2 cellular contexts compared by ENCODE assay signal in genomic region chr16:46686815-46687473, GRCh38.
TF ChIP-seq lines count a peak whose summit lies in the region.

No MANE protein-coding gene starts in this region.

TF ChIP-seq in GM23338, 12 proteins besides CTCF, POLR2A, EP300 and RAD21:
- no peak for TF ChIP-seq CREB1 (CRISPR knock-in tag; IDR thresholded peaks at IDR 0.05; ENCODE audit: low read depth)
- TF ChIP-seq NANOG (IDR thresholded peaks at IDR 0.05; ENCODE audit: borderline replicate concordance) = no peak
- TF ChIP-seq EZH2 (IDR thresholded peaks at IDR 0.05; ENCODE audit: low read depth, unreplicated experiment) = no peak
- no peak for TF ChIP-seq POLR2AphosphoS5 (IDR thresholded peaks at IDR 0.05; ENCODE audit: low read depth)
- TF ChIP-seq ETS1 (IDR thresholded peaks at IDR 0.05) = no peak
- no peak for TF ChIP-seq REST (IDR thresholded peaks at IDR 0.05; ENCODE audit: unreplicated experiment)
- no peak for TF ChIP-seq EZH2phosphoT487 (IDR thresholded peaks at IDR 0.05; ENCODE audit: unreplicated experiment)
- TF ChIP-seq ZNF114 (CRISPR knock-in tag; IDR thresholded peaks at IDR 0.05) = no peak
- no peak for TF ChIP-seq ZNF462 (CRISPR knock-in tag; IDR thresholded peaks at IDR 0.05)
- TF ChIP-seq STAT1 (IDR thresholded peaks at IDR 0.05; ENCODE audit: unreplicated experiment) = no peak
- TF ChIP-seq ZNF331 (CRISPR knock-in tag; IDR thresholded peaks at IDR 0.05; ENCODE audit: low read depth) = no peak
- no peak for TF ChIP-seq JUNB (IDR thresholded peaks at IDR 0.05; ENCODE audit: unreplicated experiment)

TF ChIP-seq in K562, 482 proteins besides CTCF, POLR2A, EP300 and RAD21:
- TF ChIP-seq CREB3 (tag; conservative IDR thresholded peaks at IDR 0.05; ENCODE audit: low read depth) (no peak), FOXP1 (CRISPR knock-in tag; IDR thresholded peaks at IDR 0.05) (no peak), SMC3 (conservative IDR thresholded peaks at IDR 0.05; ENCODE audit: insufficient read depth, low read depth, low read length) (no peak), MNT (conservative IDR thresholded peaks at IDR 0.05) (0 out of 4 replicates have a peak, but pooled peaks of 1 of the 2 experiments have one; percentile 27), ZNF316 (IDR thresholded peaks at IDR 0.05) (peak; percentile 88), MAFK (IDR thresholded peaks at IDR 0.05; ENCODE audit: low read length) (peak; percentile 62), C11orf30 (IDR thresholded peaks at IDR 0.05; ENCODE audit: low read depth) (peak; percentile 78), ZC3H8 (IDR thresholded peaks at IDR 0.05) (no peak), MAFF (IDR thresholded peaks at IDR 0.05; ENCODE audit: low read length) (peak; percentile 35; the same call in 1 of the 2 replicates), MAFG (tag; conservative IDR thresholded peaks at IDR 0.05) (peak; percentile 69)
TF ChIP-seq in K562: peak in this region for 6.
